ENCODE assay signal across 8 cellular contexts in the genomic region with DNA sequence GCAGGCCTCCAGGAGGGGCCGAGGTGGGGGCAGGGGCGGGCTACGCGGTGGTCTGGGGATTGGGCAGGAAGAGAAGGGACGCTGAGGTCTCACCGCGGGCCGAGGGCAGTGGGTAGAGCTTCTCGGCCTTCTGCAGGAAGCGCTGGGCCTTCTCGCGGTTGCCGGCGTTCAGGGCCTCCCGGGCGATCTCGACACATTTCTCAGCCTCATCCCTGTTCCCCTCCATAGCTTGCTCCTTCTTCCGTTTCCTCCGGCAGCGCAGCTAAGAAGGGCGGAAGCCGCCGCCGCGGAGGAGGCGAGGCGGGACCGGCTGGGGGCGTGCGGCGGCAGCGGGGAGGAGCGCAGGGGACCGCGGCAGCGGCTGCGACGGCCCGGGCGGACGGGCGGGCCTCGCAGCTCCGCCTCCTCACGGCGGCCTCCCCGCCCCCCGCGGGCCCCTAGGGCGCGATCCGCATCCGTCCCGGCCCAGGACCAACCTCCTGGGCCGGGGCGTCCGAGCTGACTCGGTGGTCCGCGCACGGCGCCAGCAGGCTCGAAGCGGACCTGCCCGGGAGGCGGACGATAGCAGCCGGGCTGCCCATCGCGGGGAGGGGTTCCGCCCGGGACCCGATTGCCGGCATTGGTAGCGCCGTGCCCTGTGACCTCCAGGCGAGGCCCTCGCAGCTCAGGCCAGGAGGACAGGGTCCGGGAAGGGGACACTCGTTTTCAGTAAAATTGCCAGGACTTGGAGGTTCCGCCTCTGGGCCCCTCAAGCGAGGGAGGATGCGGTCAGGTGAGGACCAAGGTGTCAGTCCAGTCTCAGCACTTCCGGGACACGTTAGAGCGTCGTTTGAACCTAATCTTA. TPM values are rescaled to one million over a fixed set of nuclear protein-coding genes. Genes with fewer than 3 reads are reported as not detected.
DNase-seq lines count a peak whose midpoint lies in the region; ATAC-seq and TF ChIP-seq lines count a peak whose summit lies in the region.

A gene (minus strand): TSS at position 273 of the 844 bp plus-strand sequence. CDS start 47 bp downstream, at position 226.

- H3K36me3 Mint-ChIP-seq in neural crest cell (ENCODE audit: low read depth), result peaks cover 24% of the 10 kb centered on the region

- peaks cover 22% of the 10 kb centered on the region for H3K4me1 ChIP-seq in stomach smooth muscle (ENCODE audit: control insufficient read depth, insufficient read depth, low read length)

- H3K4me1 Mint-ChIP-seq in neural crest cell, result peaks cover 47% of the 10 kb centered on the region

- H3K27me3 ChIP-seq in stomach smooth muscle (ENCODE audit: control insufficient read depth in 1 of 2, insufficient read depth in 2 of 2, low read length in 2 of 2), result no peaks in the 10 kb centered on the region

- peak; percentile 71 for TF ChIP-seq POLR2A in Raji (IDR thresholded peaks at IDR 0.05; ENCODE audit: insufficient read depth, low read depth, low read length)

- peak within 1 kb of the TSS; percentile 82 to 88 for H3K9ac ChIP-seq in stomach smooth muscle (ENCODE audit: low read length in 2 of 2)

- peaks cover 6% of the 10 kb centered on the region for H3K27me3 Mint-ChIP-seq in neural crest cell (ENCODE audit: low read depth)

- H3K4me3 ChIP-seq in fibroblast of villous mesenchyme (ENCODE audit: low read depth, low read length), result peak within 1 kb of the TSS; percentile 87
- H3K4me3 ChIP-seq in stomach smooth muscle (ENCODE audit: low read length in 2 of 2), result peak within 1 kb of the TSS; percentile 71 to 86

- peak within 1 kb of the TSS; percentile 99 for H3K4me3 Mint-ChIP-seq in neural crest cell

- H3K9me3 ChIP-seq in stomach smooth muscle (ENCODE audit: control insufficient read depth in 2 of 2, low read length in 2 of 2), result no peaks in the 10 kb centered on the region

- ATAC-seq in GM21390 (IDR thresholded peaks at IDR 0.05; ENCODE audit: unreplicated experiment), result peak; percentile 36

- TF ChIP-seq CTCF in fibroblast of villous mesenchyme (IDR thresholded peaks at IDR 0.05; ENCODE audit: insufficient read depth, low read depth, low read length), result no peak
- TF ChIP-seq CTCF in neural crest cell (conservative IDR thresholded peaks at IDR 0.05), result no peak

- H3K9me3 Mint-ChIP-seq in neural crest cell, result no peaks in the 10 kb centered on the region

- DNase-seq in DMS 273 treated with DMSO at 0.1 percent for 48 hours (lab: John Stamatoyannopoulos, UW), result peak; percentile 4
- DNase-seq in HuH-7 (ENCODE audit: low spot score), result peak; percentile 49
- DNase-seq in activated effector memory CD4-positive, alpha-beta T cell treated with Interleukin-2 at 50 U/mL for 16 hours, result peak; percentile 76
- DNase-seq in fibroblast of villous mesenchyme (ENCODE audit: low read depth), result peak; percentile 75
- peak; percentile 59 for DNase-seq in neural crest cell (ENCODE audit: low read depth, low spot score)

- H3K27ac Mint-ChIP-seq in neural crest cell (ENCODE audit: unreplicated experiment), result peak within 1 kb of the TSS; percentile 98

- no peaks in the 10 kb centered on the region for H3K36me3 ChIP-seq in stomach smooth muscle (ENCODE audit: control insufficient read depth in 2 of 2, insufficient read depth in 2 of 2, low read length in 2 of 2)

- H3K27ac ChIP-seq in stomach smooth muscle (ENCODE audit: low read length), result peak within 1 kb of the TSS; percentile 90

RNA-seq across cellular contexts. Expression of the gene that starts here (rescaled TPM):
- 36.4 and 54.8 TPM in 2 replicates for total RNA-seq in fibroblast of villous mesenchyme
- 34.2 and 37.0 TPM in 2 replicates for total RNA-seq in neural crest cell

Comparison
In these comparisons a context has a peak if more than half of its experiments do, and no peak if none do; other contexts are left out.
1. Peak in every context shown above with its lines: DNase-seq, ATAC-seq, H3K4me3 ChIP-seq and H3K27ac ChIP-seq.
2. DNase-seq: peak in every context shown above with its lines; median percentile 76 in activated effector memory CD4-positive, alpha-beta T cell treated with Interleukin-2 at 50 U/mL for 16 hours; 75 in fibroblast of villous mesenchyme; 59 in neural crest cell; 49 in HuH-7; 4 in DMS 273 treated with DMSO at 0.1 percent for 48 hours.